1 cellular context compared by ENCODE assay signal in the genomic region with DNA sequence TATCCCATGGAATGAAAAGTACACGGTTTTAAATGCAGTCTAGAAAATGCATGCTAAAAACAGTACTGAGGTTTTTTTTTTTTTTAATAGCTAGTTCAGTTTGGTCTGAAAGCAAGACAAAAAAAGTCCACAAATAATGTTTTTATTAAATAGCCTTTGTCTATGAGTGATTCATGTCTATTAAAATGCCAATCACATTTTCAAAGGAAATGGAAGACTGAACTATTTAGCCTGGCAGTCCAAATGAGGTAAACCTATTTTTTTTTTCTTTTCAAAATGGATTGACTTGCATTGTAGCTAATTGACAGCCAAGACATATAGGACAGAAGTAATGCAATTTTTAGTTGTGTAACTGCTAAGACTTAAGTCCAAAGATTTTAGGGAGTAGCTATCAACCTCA.
TF ChIP-seq lines count a peak whose summit lies in the region.

No MANE protein-coding gene starts in this region.

TF ChIP-seq in HCT116, 20 proteins besides CTCF, POLR2A, EP300 and RAD21 (continued from another document):
- TF ChIP-seq, protein P1, sequence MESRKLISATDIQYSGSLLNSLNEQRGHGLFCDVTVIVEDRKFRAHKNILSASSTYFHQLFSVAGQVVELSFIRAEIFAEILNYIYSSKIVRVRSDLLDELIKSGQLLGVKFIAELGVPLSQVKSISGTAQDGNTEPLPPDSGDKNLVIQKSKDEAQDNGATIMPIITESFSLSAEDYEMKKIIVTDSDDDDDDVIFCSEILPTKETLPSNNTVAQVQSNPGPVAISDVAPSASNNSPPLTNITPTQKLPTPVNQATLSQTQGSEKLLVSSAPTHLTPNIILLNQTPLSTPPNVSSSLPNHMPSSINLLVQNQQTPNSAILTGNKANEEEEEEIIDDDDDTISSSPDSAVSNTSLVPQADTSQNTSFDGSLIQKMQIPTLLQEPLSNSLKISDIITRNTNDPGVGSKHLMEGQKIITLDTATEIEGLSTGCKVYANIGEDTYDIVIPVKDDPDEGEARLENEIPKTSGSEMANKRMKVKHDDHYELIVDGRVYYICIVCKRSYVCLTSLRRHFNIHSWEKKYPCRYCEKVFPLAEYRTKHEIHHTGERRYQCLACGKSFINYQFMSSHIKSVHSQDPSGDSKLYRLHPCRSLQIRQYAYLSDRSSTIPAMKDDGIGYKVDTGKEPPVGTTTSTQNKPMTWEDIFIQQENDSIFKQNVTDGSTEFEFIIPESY (IDR thresholded peaks at IDR 0.05; ENCODE audit: extremely low read depth, insufficient replicate concordance, low read length) = no peak
- TF ChIP-seq, protein P2, sequence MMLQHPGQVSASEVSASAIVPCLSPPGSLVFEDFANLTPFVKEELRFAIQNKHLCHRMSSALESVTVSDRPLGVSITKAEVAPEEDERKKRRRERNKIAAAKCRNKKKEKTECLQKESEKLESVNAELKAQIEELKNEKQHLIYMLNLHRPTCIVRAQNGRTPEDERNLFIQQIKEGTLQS (IDR thresholded peaks at IDR 0.05) = no peak
- TF ChIP-seq ELF1 (IDR thresholded peaks at IDR 0.05; ENCODE audit: borderline replicate concordance, low read depth) (no peak), CBX3 (IDR thresholded peaks at IDR 0.05; ENCODE audit: low read depth) (no peak), POLR2AphosphoS5 (IDR thresholded peaks at IDR 0.05; ENCODE audit: low read depth, low read length) (no peak), TCF7L2 (IDR thresholded peaks at IDR 0.05; ENCODE audit: borderline replicate concordance, extremely low read depth, insufficient read depth, insufficient read length) (no peak), SP1 (IDR thresholded peaks at IDR 0.05; ENCODE audit: low read depth) (no peak), ZNF274 (IDR thresholded peaks at IDR 0.05; ENCODE audit: low read depth, low read length) (no peak)
TF ChIP-seq in HCT116: peak in this region for 0.
